In genomic region chr4:38752393-38752961, GRCh38 we compare ENCODE assay signal across 8 cellular contexts. TPM values are rescaled to one million over a fixed set of nuclear protein-coding genes. Genes with fewer than 3 reads are reported as not detected.
DNase-seq lines count a peak whose midpoint lies in the region; ATAC-seq and TF ChIP-seq lines count a peak whose summit lies in the region.

No MANE protein-coding gene starts in this region.

- TF ChIP-seq CTCF in psoas muscle (IDR thresholded peaks at IDR 0.05) = no peak

- H3K4me1 ChIP-seq in CD4-positive, CD25-positive, alpha-beta regulatory T cell (ENCODE audit: control insufficient read depth, insufficient read depth, low read length, poor library complexity, severe bottlenecking) = peaks cover 4% of the 10 kb centered on the region
- H3K4me1 ChIP-seq in psoas muscle = no peaks in the 10 kb centered on the region

- H3K9me3 ChIP-seq in CD4-positive, CD25-positive, alpha-beta regulatory T cell (ENCODE audit: control insufficient read depth in 2 of 2, low read length in 2 of 2) = peaks cover 4 to 9% of the 10 kb centered on the region in 2 experiments
- no peaks in the 10 kb centered on the region for H3K9me3 ChIP-seq in psoas muscle

- peak overlapping the region in 1 of 3 donors; percentile 89 for H3K27ac Mint-ChIP-seq in CD4-positive, CD25-positive, alpha-beta regulatory T cell
- peak overlapping the region; percentile 28 for H3K27ac Mint-ChIP-seq in dendritic cell treated with granulocyte-macrophage colony-stimulating factor and Interleukin-4, amounts not matched to agents 40 ng/mL and 50 ng/mL, for 4 days

- peaks cover 0 to 11% (median 2%) of the 10 kb centered on the region in 7 donors for H3K9me3 Mint-ChIP-seq in CD4-positive, CD25-positive, alpha-beta regulatory T cell
- H3K9me3 Mint-ChIP-seq in dendritic cell treated with granulocyte-macrophage colony-stimulating factor and Interleukin-4, amounts not matched to agents 40 ng/mL and 50 ng/mL, for 4 days = peaks cover 12% of the 10 kb centered on the region

- H3K4me3 Mint-ChIP-seq in CD4-positive, CD25-positive, alpha-beta regulatory T cell = no peak overlapping the region
- no peak overlapping the region for H3K4me3 Mint-ChIP-seq in dendritic cell treated with granulocyte-macrophage colony-stimulating factor and Interleukin-4, amounts not matched to agents 40 ng/mL and 50 ng/mL, for 4 days

- peak in 1 of 3 donors; percentile 73 for DNase-seq in CD4-positive, CD25-positive, alpha-beta regulatory T cell
- DNase-seq in psoas muscle = no peak
- DNase-seq in LoVo (ENCODE audit: low spot score) = no peak
- DNase-seq in SKM-1 (lab: John Stamatoyannopoulos, UW; ENCODE audit: unreplicated experiment) = no peak
- no peak for DNase-seq in SW 1271 (lab: John Stamatoyannopoulos, UW)

- no peaks in the 10 kb centered on the region for H3K27me3 ChIP-seq in CD4-positive, CD25-positive, alpha-beta regulatory T cell (ENCODE audit: control insufficient read depth, insufficient read depth, low read length)
- H3K27me3 ChIP-seq in psoas muscle (ENCODE audit: insufficient read depth in 3 of 3, low read length in 2 of 3) = no peaks in the 10 kb centered on the region

- H3K36me3 Mint-ChIP-seq in CD4-positive, CD25-positive, alpha-beta regulatory T cell = peaks cover 6% of the 10 kb centered on the region
- peaks cover 22% of the 10 kb centered on the region for H3K36me3 Mint-ChIP-seq in dendritic cell treated with granulocyte-macrophage colony-stimulating factor and Interleukin-4, amounts not matched to agents 40 ng/mL and 50 ng/mL, for 4 days (ENCODE audit: low read depth)

- H3K27me3 Mint-ChIP-seq in CD4-positive, CD25-positive, alpha-beta regulatory T cell = peaks cover 6% of the 10 kb centered on the region
- H3K27me3 Mint-ChIP-seq in dendritic cell treated with granulocyte-macrophage colony-stimulating factor and Interleukin-4, amounts not matched to agents 40 ng/mL and 50 ng/mL, for 4 days = no peaks in the 10 kb centered on the region

- intact Hi-C loops in dendritic cell treated with granulocyte-macrophage colony-stimulating factor and Interleukin-4, amounts not matched to agents 40 ng/mL and 50 ng/mL, for 4 days (cut with micrococcal nuclease) = no loop called here
- intact Hi-C loops in psoas muscle (cut with DNase I) = no loop called here

- 57 to 66% (median 58%) methylated on average over 8 of the region's 8 CpGs for WGBS in psoas muscle, 3 donors

- H3K4me1 Mint-ChIP-seq in CD4-positive, CD25-positive, alpha-beta regulatory T cell = peaks cover 0 to 6% (median 4%) of the 10 kb centered on the region in 4 donors
- peaks cover 28% of the 10 kb centered on the region for H3K4me1 Mint-ChIP-seq in dendritic cell treated with granulocyte-macrophage colony-stimulating factor and Interleukin-4, amounts not matched to agents 40 ng/mL and 50 ng/mL, for 4 days (ENCODE audit: low read depth)

- peak; percentile 37 to 69 for ATAC-seq in CD4-positive, CD25-positive, alpha-beta regulatory T cell (ENCODE audit: low read depth in 2 of 2)
- ATAC-seq in GM21367 (IDR thresholded peaks at IDR 0.05; ENCODE audit: unreplicated experiment) (peak; percentile 94), HG03565 (IDR thresholded peaks at IDR 0.05; ENCODE audit: unreplicated experiment) (peak; percentile 98), psoas muscle (peak in 2 of 4 donors; percentile 10 to 19)

- H3K36me3 ChIP-seq in CD4-positive, CD25-positive, alpha-beta regulatory T cell (ENCODE audit: control insufficient read depth, insufficient read depth, low read length) = no peaks in the 10 kb centered on the region
- H3K36me3 ChIP-seq in psoas muscle (ENCODE audit: insufficient read depth in 1 of 2, low read depth in 1 of 2) = no peaks in the 10 kb centered on the region

- no peak overlapping the region for H3K27ac ChIP-seq in CD4-positive, CD25-positive, alpha-beta regulatory T cell (ENCODE audit: insufficient read depth, low read length, poor library complexity, severe bottlenecking)
- peak overlapping the region; percentile 12 for H3K27ac ChIP-seq in psoas muscle

- H3K4me3 ChIP-seq in CD4-positive, CD25-positive, alpha-beta regulatory T cell (ENCODE audit: low read depth, low read length) = no peak overlapping the region
- H3K4me3 ChIP-seq in psoas muscle = no peak overlapping the region

RNA-seq across cellular contexts. Expression of gene TLR10, which starts 30.3 kb away (rescaled TPM):
- total RNA-seq in CD4-positive, CD25-positive, alpha-beta regulatory T cell = 0.44 TPM
- polyA plus RNA-seq in CD4-positive, CD25-positive, alpha-beta regulatory T cell = under 1 TPM in 2 of 4 donors, not detected in 2; 0.20 to 0.31 TPM
- total RNA-seq in psoas muscle = under 1 TPM in 3 of 4 donors, not detected in 1; 0.11 to 0.17 (median 0.15) TPM
- polyA plus RNA-seq in psoas muscle = under 1 TPM in 2 of 3 donors, not detected in 1; 0.01 TPM

RNA-seq across cellular contexts. Expression of gene TLR1, which starts 52.1 kb away (rescaled TPM):
- total RNA-seq in CD4-positive, CD25-positive, alpha-beta regulatory T cell = 9.8 TPM
- polyA plus RNA-seq in CD4-positive, CD25-positive, alpha-beta regulatory T cell = 10 to 100 TPM in 1 of 4 donors, 1 to 10 TPM in 3; 6.1 to 13.3 (median 7.7) TPM
- 1 to 10 TPM; 1.7 to 4.1 (median 2.3) TPM for total RNA-seq in psoas muscle
- polyA plus RNA-seq in psoas muscle = under 1 TPM; 0.22 to 0.68 (median 0.61) TPM
